ENCODE assay signal across 12 cellular contexts in the genomic region with DNA sequence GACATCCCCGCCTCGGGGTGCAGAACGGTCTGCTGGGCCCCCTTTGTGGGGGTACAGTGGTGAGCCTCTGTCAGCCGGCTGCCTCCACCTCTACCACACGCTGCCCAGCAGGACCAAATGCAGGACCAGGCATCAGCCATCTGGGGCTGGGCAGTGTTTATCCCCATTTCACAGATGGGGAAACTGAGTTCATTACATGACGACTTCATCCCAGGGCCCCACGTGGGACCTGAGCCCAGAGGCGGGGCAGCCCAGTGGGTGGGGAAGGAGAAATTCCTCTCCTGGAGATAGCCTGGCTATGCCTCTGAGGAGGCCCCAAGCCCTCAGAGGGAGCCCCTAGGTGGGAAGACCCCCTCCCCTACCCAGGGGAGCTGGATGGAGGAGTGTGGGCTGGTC. TPM values are rescaled to one million over a fixed set of nuclear protein-coding genes. Genes with fewer than 3 reads are reported as not detected.
A peak's percentile ranks its signal among the peaks of the same experiment; 100 is the strongest.
DNase-seq lines count a peak whose midpoint lies in the region; ATAC-seq and TF ChIP-seq lines count a peak whose summit lies in the region.
"Had no signal": no experiment of that assay in that cellular context is flagged by ENCODE, and none has a peak within 500 bp of the region (broad histone marks: within the 10 kb centered on the region; RNA-seq: fewer than 3 reads in every experiment).

No MANE protein-coding gene starts in this region.

- H3K36me3 Mint-ChIP-seq in activated CD4-positive, alpha-beta T cell treated with anti-CD3 and anti-CD28 coated beads for 36 hours (ENCODE audit: low read depth): no peaks in the 10 kb centered on the region

- BruUV-seq in PC-9 (replicated peaks; lab: Mats Ljungman, UMichigan): TSS peak; percentile 41

- TF ChIP-seq CTCF in left ventricle myocardium inferior (IDR thresholded peaks at IDR 0.05; ENCODE audit: borderline replicate concordance) (no peak), PC-9 (conservative IDR thresholded peaks at IDR 0.05) (no peak), mucosa of descending colon (IDR thresholded peaks at IDR 0.05) (no peak), WERI-Rb-1 (IDR thresholded peaks at IDR 0.05; ENCODE audit: low read depth, low read length) (no peak)

- H3K27me3 ChIP-seq in right cardiac atrium (ENCODE audit: control insufficient read depth, insufficient read depth) (no peaks in the 10 kb centered on the region), left ventricle myocardium inferior (ENCODE audit: low read depth) (peaks cover 38% of the 10 kb centered on the region), PC-9 (ENCODE audit: insufficient read depth, low read depth) (peaks cover 6% of the 10 kb centered on the region; the same call in 1 of the 2 replicates), WERI-Rb-1 (ENCODE audit: insufficient read depth, low read depth, severe bottlenecking) (no peaks in the 10 kb centered on the region)
- H3K27me3 ChIP-seq: SJSA1 had no signal

- H3K4me1 Mint-ChIP-seq in activated CD4-positive, alpha-beta T cell treated with anti-CD3 and anti-CD28 coated beads for 36 hours: peaks cover 4% of the 10 kb centered on the region

- H3K27me3 Mint-ChIP-seq in activated CD4-positive, alpha-beta T cell treated with anti-CD3 and anti-CD28 coated beads for 36 hours: peaks cover 4% of the 10 kb centered on the region

- H3K4me2 ChIP-seq in PC-9: peak overlapping the region; percentile 64

- no peaks in the 10 kb centered on the region for H3K79me2 ChIP-seq in PC-9 (ENCODE audit: low read depth)

- no peak for ATAC-seq in right cardiac atrium
- ATAC-seq in mucosa of descending colon: peak; percentile 6
- no peak for ATAC-seq in activated CD4-positive, alpha-beta T cell treated with anti-CD3 and anti-CD28 coated beads for 36 hours

- H3K9me2 ChIP-seq in PC-9 (ENCODE audit: insufficient read depth): no peaks in the 10 kb centered on the region

- H3K9me3 Mint-ChIP-seq in activated CD4-positive, alpha-beta T cell treated with anti-CD3 and anti-CD28 coated beads for 36 hours (ENCODE audit: low read depth): peaks cover 5% of the 10 kb centered on the region

- H3K36me3 ChIP-seq in left ventricle myocardium inferior: no peaks in the 10 kb centered on the region
- H3K36me3 ChIP-seq in PC-9 (ENCODE audit: low read depth): no peaks in the 10 kb centered on the region
- H3K36me3 ChIP-seq in mucosa of descending colon (ENCODE audit: low read depth): no peaks in the 10 kb centered on the region
- H3K36me3 ChIP-seq in WERI-Rb-1: no peaks in the 10 kb centered on the region
- H3K36me3 ChIP-seq: SJSA1 had no signal

- no peaks in the 10 kb centered on the region for H4K20me1 ChIP-seq in PC-9 (ENCODE audit: insufficient read depth)

- CTCF ChIA-PET in PC-9 (lab: Charles Lee): interaction anchor here (0.7 to 1.0 kb wide), 2 partner anchors 90 to 177 kb away, joined by 3 to 5 read pairs; no protein-coding TSS in a partner anchor
- CTCF ChIA-PET in activated CD4-positive, alpha-beta T cell treated with anti-CD3 and anti-CD28 coated beads for 36 hours (lab: Charles Lee): interaction anchor here (1.4 kb wide), 1 partner anchor 14 kb away, joined by 4 read pairs; no protein-coding TSS in a partner anchor

- H3K4me1 ChIP-seq in right cardiac atrium (ENCODE audit: control insufficient read depth, insufficient read depth, low read length) (no peaks in the 10 kb centered on the region), left ventricle myocardium inferior (no peaks in the 10 kb centered on the region), PC-9 (replicated peaks; ENCODE audit: insufficient read depth) (peaks cover 10% of the 10 kb centered on the region), mucosa of descending colon (ENCODE audit: low read depth) (peaks cover 8% of the 10 kb centered on the region)
- H3K4me1 ChIP-seq: SJSA1 had no signal

- peaks cover 27% of the 10 kb centered on the region for H3F3A ChIP-seq in PC-9 (ENCODE audit: insufficient read depth, low read depth)

- 76% methylated on average over 8 of the region's 8 CpGs for WGBS in right cardiac atrium

- H3K9me3 ChIP-seq in right cardiac atrium (ENCODE audit: control insufficient read depth, low read length) (no peaks in the 10 kb centered on the region), left ventricle myocardium inferior (replicated peaks) (peaks cover 15% of the 10 kb centered on the region), PC-9 (ENCODE audit: insufficient read depth, low read depth) (no peaks in the 10 kb centered on the region), mucosa of descending colon (no peaks in the 10 kb centered on the region), WERI-Rb-1 (ENCODE audit: severe bottlenecking) (peaks cover 14% of the 10 kb centered on the region)

- no peak overlapping the region for H3K27ac Mint-ChIP-seq in activated CD4-positive, alpha-beta T cell treated with anti-CD3 and anti-CD28 coated beads for 36 hours
- H3K27ac Mint-ChIP-seq: CD8-positive, alpha-beta memory T cell had no signal

- POLR2A ChIA-PET in PC-9 (lab: Charles Lee; ENCODE audit: unreplicated experiment): no interaction called here
- POLR2A ChIA-PET in activated CD4-positive, alpha-beta T cell treated with anti-CD3 and anti-CD28 coated beads for 36 hours (lab: Charles Lee): no interaction called here

- no peak overlapping the region for H2AFZ ChIP-seq in PC-9

- H3K4me3 Mint-ChIP-seq in activated CD4-positive, alpha-beta T cell treated with anti-CD3 and anti-CD28 coated beads for 36 hours: no peak overlapping the region
- H3K4me3 Mint-ChIP-seq: CD8-positive, alpha-beta memory T cell had no signal

- DNase-seq in right cardiac atrium (peak in 2 of 3 donors; percentile 27 to 30), left ventricle myocardium inferior (no peak), PC-9 (no peak), mucosa of descending colon (no peak), WERI-Rb-1 (no peak), GDM1 (lab: John Stamatoyannopoulos, UW) (no peak)
- no peak for DNase-seq in activated CD4-positive, alpha-beta T cell treated with anti-CD3 and anti-CD28 coated beads for 36 hours
- DNase-seq: C1 segment of cervical spinal cord; CD8-positive, alpha-beta memory T cell; GOT3; KG1 had no signal

- H3K4me3 ChIP-seq in right cardiac atrium (ENCODE audit: low read length) (no peak overlapping the region), left ventricle myocardium inferior (no peak overlapping the region), PC-9 (no peak overlapping the region), mucosa of descending colon (no peak overlapping the region), WERI-Rb-1 (ENCODE audit: low read depth, low read length) (no peak overlapping the region)
- H3K4me3 ChIP-seq: SJSA1 had no signal

- no peak overlapping the region for H3K27ac ChIP-seq in right cardiac atrium (ENCODE audit: low read length)
- H3K27ac ChIP-seq in left ventricle myocardium inferior (replicated peaks): no peak overlapping the region
- no peak overlapping the region for H3K27ac ChIP-seq in PC-9
- H3K27ac ChIP-seq in WERI-Rb-1: no peak overlapping the region
- H3K27ac ChIP-seq: SJSA1 had no signal

- intact Hi-C loops in right cardiac atrium (cut with DNase I) (loop anchor here in 2 of 4 donors (5.0 kb wide), 1 partner anchor 91 kb away; the partner anchor contains the start of gene SNAPC4 (in 2 of the 2)), left ventricle myocardium inferior (cut with micrococcal nuclease) (no loop called here), PC-9 (cut with micrococcal nuclease; ENCODE audit: unreplicated experiment) (loop anchor here (5.0 to 10.0 kb wide), 2 partner anchors 61 to 324 kb away; partner anchors contain the start of gene CARD9), mucosa of descending colon (cut with DNase I, micrococcal nuclease) (no loop called here)
- intact Hi-C loops in activated CD4-positive, alpha-beta T cell treated with anti-CD3 and anti-CD28 coated beads for 36 hours (cut with DNase I, micrococcal nuclease): loop anchor here in 1 of 2 experiments (5.0 kb wide), 1 partner anchor 91 kb away; the partner anchor contains the start of gene SNAPC4

RNA-seq across cellular contexts. Expression of gene CCDC187, which starts 7.1 kb away (rescaled TPM):
- total RNA-seq in right cardiac atrium (not detected), left ventricle myocardium inferior (not detected), PC-9 (2021) (2.7 and 5.2 TPM in 2 replicates), mucosa of descending colon (under 1 TPM; 0.19 to 0.93 (median 0.48) TPM)
- polyA plus RNA-seq in right cardiac atrium: not detected
- total RNA-seq in activated CD4-positive, alpha-beta T cell treated with anti-CD3 and anti-CD28 coated beads for 36 hours: under 1 TPM in 1 of 2 experiments, not detected in 1; 0.05 TPM
- total RNA-seq: CD8-positive, alpha-beta memory T cell; SJSA1 had no signal
- polyA plus RNA-seq: CD8-positive, alpha-beta memory T cell had no signal

RNA-seq across cellular contexts. Expression of gene GPSM1, which starts 16.3 kb away (rescaled TPM):
- total RNA-seq in right cardiac atrium (10 to 100 TPM; 46.3 to 90.6 (median 71.6) TPM), left ventricle myocardium inferior (69.0 TPM), PC-9 (2021) (5.5 and 9.5 TPM in 2 replicates), mucosa of descending colon (10 to 100 TPM in 1 of 3 donors, 1 to 10 TPM in 2; 2.4 to 15.0 (median 4.2) TPM)
- 73.3 TPM for polyA plus RNA-seq in right cardiac atrium
- 10 to 100 TPM in 1 of 2 experiments, 1 to 10 TPM in 1; 9.6 to 10.8 TPM for total RNA-seq in activated CD4-positive, alpha-beta T cell treated with anti-CD3 and anti-CD28 coated beads for 36 hours

RNA-seq across cellular contexts. Expression of gene DNLZ, which starts 52.5 kb away (rescaled TPM):
- 10 to 100 TPM; 15.2 to 24.9 (median 22.2) TPM for total RNA-seq in right cardiac atrium
- 17.1 TPM for polyA plus RNA-seq in right cardiac atrium
- total RNA-seq in left ventricle myocardium inferior: 37.6 TPM
- 9.1 and 19.1 TPM in 2 replicates for total RNA-seq in PC-9 (2021)
- 10 to 100 TPM in 2 of 3 donors, 1 to 10 TPM in 1; 9.3 to 17.1 (median 10.8) TPM for total RNA-seq in mucosa of descending colon
- 10 to 100 TPM; 11.7 to 12.8 TPM for total RNA-seq in activated CD4-positive, alpha-beta T cell treated with anti-CD3 and anti-CD28 coated beads for 36 hours

Comparison
In these comparisons a context has a peak if more than half of its experiments do, and no peak if none do; other contexts are left out.
1. DNase-seq: peak in right cardiac atrium (2 of 3); none in left ventricle myocardium inferior (single experiment), PC-9 (0 of 2), mucosa of descending colon (0 of 3), WERI-Rb-1 (single experiment), activated CD4-positive, alpha-beta T cell treated with anti-CD3 and anti-CD28 coated beads for 36 hours (single experiment) and GDM1 (single experiment).